In the genomic region with DNA sequence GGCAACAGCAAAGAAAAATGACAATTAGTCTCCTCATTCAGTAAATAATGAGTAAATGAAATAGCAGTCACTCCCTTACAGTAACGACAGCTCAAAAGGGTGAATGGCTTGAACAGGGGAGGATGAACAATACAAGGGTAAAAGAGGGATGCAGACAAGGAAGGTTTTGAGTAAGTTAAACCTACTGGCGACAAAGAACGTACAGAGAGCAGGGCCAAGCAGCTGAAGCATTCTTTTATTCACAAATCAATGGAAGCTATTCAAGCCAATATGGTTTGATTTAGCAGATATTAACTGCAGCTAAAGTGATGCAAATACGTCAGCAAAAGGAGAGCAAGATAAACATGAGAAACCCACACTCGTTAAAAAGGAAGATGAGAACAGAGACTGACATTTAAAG, we compare ENCODE assay signal across 20 cellular contexts.
A peak's percentile ranks its signal among the peaks of the same experiment; 100 is the strongest.
DNase-seq lines count a peak whose midpoint lies in the region; ATAC-seq, FAIRE-seq and TF ChIP-seq lines count a peak whose summit lies in the region.
"Had no signal": no experiment of that assay in that cellular context is flagged by ENCODE, and none has a peak within 500 bp of the region (broad histone marks: within the 10 kb centered on the region; RNA-seq: fewer than 3 reads in every experiment).

No MANE protein-coding gene starts in this region.

- no peak overlapping the region; the same call in 1 of the 2 replicates for H3K27ac Mint-ChIP-seq in HFFc6
- H3K27ac Mint-ChIP-seq in activated naive CD4-positive, alpha-beta T cell treated with anti-CD3 and anti-CD28 coated beads, Interleukin-2, amount 50 U/mL, for 72 hours, result peak overlapping the region; percentile 47 to 58
- peak overlapping the region; percentile 52 to 95 (median 87) for H3K27ac Mint-ChIP-seq in naive thymus-derived CD8-positive, alpha-beta T cell

- no peaks in the 10 kb centered on the region for H3K9me3 ChIP-seq in HepG2 (ENCODE audit: low read length)
- H3K9me3 ChIP-seq: BE2C, pancreas had no signal

- no peak for TF ChIP-seq POLR2A in HepG2 (IDR thresholded peaks at IDR 0.05; ENCODE audit: insufficient read depth in 1 of 2, low read depth in 2 of 2, low read length in 2 of 2)

- H3K9ac ChIP-seq in HepG2 (ENCODE audit: insufficient read depth, low read depth, low read length), result no peak overlapping the region

- H3K4me2 ChIP-seq in HepG2 (ENCODE audit: low read depth, low read length), result no peak overlapping the region

- ATAC-seq in activated naive CD4-positive, alpha-beta T cell treated with anti-CD3 and anti-CD28 coated beads, Interleukin-2, amount 50 U/mL, for 72 hours, result no peak
- no peak for ATAC-seq in naive thymus-derived CD8-positive, alpha-beta T cell
- no peak for ATAC-seq in GM21825 (IDR thresholded peaks at IDR 0.05; ENCODE audit: unreplicated experiment)
- no peak for ATAC-seq in HepG2
- ATAC-seq: K562, left ventricle myocardium superior, Panc1, pancreas had no signal

- H3K27ac ChIP-seq in HepG2 (ENCODE audit: extremely low read length, insufficient read depth, low read length), result no peak overlapping the region
- H3K27ac ChIP-seq: pancreas, VCaP had no signal

- H3K79me2 ChIP-seq in HepG2 (ENCODE audit: insufficient read depth, low read length), result peaks cover 96% of the 10 kb centered on the region

- TF ChIP-seq EP300 in HepG2 (IDR thresholded peaks at IDR 0.05; ENCODE audit: low read depth in 2 of 2, low read length in 2 of 2) (no peak), HepG2 (CRISPR knock-in tag; IDR thresholded peaks at IDR 0.05; ENCODE audit: borderline replicate concordance) (no peak)

- FAIRE-seq in HepG2 (lab: Jason Lieb, UNC), result no peak
- FAIRE-seq: endometrium, frontal cortex, K562, pancreas had no signal

- H2AFZ ChIP-seq in HepG2 (ENCODE audit: low read length), result no peak overlapping the region

- peaks cover 39% of the 10 kb centered on the region for H4K20me1 ChIP-seq in HepG2 (ENCODE audit: insufficient read depth, low read length)

- DNase-seq in EH (ENCODE audit: low read depth), result peak; percentile 13
- no peak for DNase-seq in HFFc6
- DNase-seq in activated naive CD4-positive, alpha-beta T cell treated with anti-CD3 and anti-CD28 coated beads, Interleukin-2, amount 50 U/mL, for 72 hours (ENCODE audit: low spot score in 2 of 2), result no peak
- no peak for DNase-seq in naive thymus-derived CD8-positive, alpha-beta T cell
- DNase-seq in iPS-NIHi11 (ENCODE audit: low spot score), result no peak
- DNase-seq in HepG2 (ENCODE audit: low spot score), result no peak
- DNase-seq: anterior cingulate cortex; BE2C; DMS53; left ventricle myocardium superior; NCI-H1092 treated with DMSO at 0.1 percent for 48 hours; NCI-H82; pancreas; stimulated activated CD4-positive, alpha-beta T cell treated with anti-CD3 and anti-CD28 coated beads, Interleukin-4, amount 100 ng/mL, for 1 hour had no signal

- peaks cover 14% of the 10 kb centered on the region for H3K4me1 Mint-ChIP-seq in HFFc6 (ENCODE audit: low read depth)
- peaks cover 54 to 97% (median 93%) of the 10 kb centered on the region in 4 donors for H3K4me1 Mint-ChIP-seq in naive thymus-derived CD8-positive, alpha-beta T cell

- intact Hi-C loops in HepG2 (cut with micrococcal nuclease; ENCODE audit: unreplicated experiment), result no loop called here

- peaks cover 1 to 6% of the 10 kb centered on the region in 2 experiments; a peak in 4 of 5 replicates for H3K36me3 ChIP-seq in HepG2 (replicated peaks in 1 of 2; ENCODE audit: control insufficient read depth in 1 of 2, insufficient read depth in 2 of 2, low read length in 2 of 2)
- H3K36me3 ChIP-seq: BE2C, pancreas had no signal

- H3K27me3 ChIP-seq in HepG2 (ENCODE audit: control insufficient read depth in 1 of 2, insufficient read depth in 2 of 2, low read length in 2 of 2), result no peaks in the 10 kb centered on the region
- H3K27me3 ChIP-seq: pancreas had no signal

- CTCF ChIA-PET in HepG2 (lab: Yijun Ruan, JAX; ENCODE audit: low intra/inter-chr PET ratio, low total read pairs), result no interaction called here

- H3K4me3 ChIP-seq in HepG2 (replicated peaks in 1 of 3; ENCODE audit: insufficient read depth in 1 of 3, low read depth in 2 of 3, low read length in 3 of 3), result no peak overlapping the region
- H3K4me3 ChIP-seq: K562, pancreas had no signal

- peak overlapping the region; percentile 55 for H3K4me3 Mint-ChIP-seq in HFFc6
- peak overlapping the region; percentile 39 to 81 (median 68) for H3K4me3 Mint-ChIP-seq in naive thymus-derived CD8-positive, alpha-beta T cell

- H3K36me3 Mint-ChIP-seq in HFFc6 (ENCODE audit: low read depth), result no peaks in the 10 kb centered on the region
- H3K36me3 Mint-ChIP-seq in activated naive CD4-positive, alpha-beta T cell treated with anti-CD3 and anti-CD28 coated beads, Interleukin-2, amount 50 U/mL, for 72 hours, result peaks cover 0 to 31% of the 10 kb centered on the region in 2 donors
- H3K36me3 Mint-ChIP-seq in naive thymus-derived CD8-positive, alpha-beta T cell, result peaks cover 0 to 3% (median 0%) of the 10 kb centered on the region in 3 donors

- 93% methylated on average over 5 of the region's 5 CpGs for WGBS in HepG2 (ENCODE audit: low lambda C conversion rate)

- POLR2A ChIA-PET in naive thymus-derived CD8-positive, alpha-beta T cell (lab: Charles Lee), result interaction anchor here (0.6 to 6.8 kb wide), 6 partner anchors 9 to 271 kb away, joined by 3 to 77 read pairs (median 4); no protein-coding TSS in a partner anchor
- POLR2A ChIA-PET in HepG2 (lab: Yijun Ruan, JAX), result no interaction called here

- H3K4me1 ChIP-seq in HepG2 (ENCODE audit: insufficient read depth, low read length), result peaks cover 76% of the 10 kb centered on the region

- TF ChIP-seq RAD21 in HepG2 (CRISPR knock-in tag; IDR thresholded peaks at IDR 0.05), result no peak

- TF ChIP-seq CTCF in HFFc6 (IDR thresholded peaks at IDR 0.05) (no peak), HepG2 (CRISPR knock-in tag; IDR thresholded peaks at IDR 0.05) (no peak)

- no peaks in the 10 kb centered on the region for H3K9me3 Mint-ChIP-seq in HFFc6
- H3K9me3 Mint-ChIP-seq in activated naive CD4-positive, alpha-beta T cell treated with anti-CD3 and anti-CD28 coated beads, Interleukin-2, amount 50 U/mL, for 72 hours, result no peaks in the 10 kb centered on the region
- H3K9me3 Mint-ChIP-seq in naive thymus-derived CD8-positive, alpha-beta T cell, result no peaks in the 10 kb centered on the region

- peaks cover 12% of the 10 kb centered on the region for H3K27me3 Mint-ChIP-seq in HFFc6 (ENCODE audit: insufficient read depth)
- no peaks in the 10 kb centered on the region for H3K27me3 Mint-ChIP-seq in naive thymus-derived CD8-positive, alpha-beta T cell

- BruUV-seq in HepG2 (replicated peaks; lab: Mats Ljungman, UMichigan), result no TSS peak

- in situ Hi-C loops in HepG2 (cut with HindIII; ENCODE audit: extremely low pct_ligation_motif_present, low pct_unique_long_range_greater_than_20kb), result no loop called here

TF ChIP-seq in HepG2, 621 proteins besides CTCF, POLR2A, EP300 and RAD21 (continues in another document):
- TF ChIP-seq NFKBIZ (CRISPR knock-in tag; IDR thresholded peaks at IDR 0.05) (no peak), BRCA1 (CRISPR knock-in tag; IDR thresholded peaks at IDR 0.05) (no peak), ZNF17 (CRISPR knock-in tag; IDR thresholded peaks at IDR 0.05) (no peak), NKX3-1 (CRISPR knock-in tag; IDR thresholded peaks at IDR 0.05) (no peak), ZBTB37 (CRISPR knock-in tag; IDR thresholded peaks at IDR 0.05) (no peak), ZNF781 (CRISPR knock-in tag; IDR thresholded peaks at IDR 0.05; ENCODE audit: borderline replicate concordance, not compliant biosample characterization) (no peak), MED8 (CRISPR knock-in tag; IDR thresholded peaks at IDR 0.05; ENCODE audit: insufficient replicate concordance) (no peak), FOXA1 (IDR thresholded peaks at IDR 0.05) (no peak), FOXA1 (CRISPR knock-in tag; IDR thresholded peaks at IDR 0.05) (no peak), PITX1 (CRISPR knock-in tag; IDR thresholded peaks at IDR 0.05) (no peak), ZNF616 (CRISPR knock-in tag; IDR thresholded peaks at IDR 0.05; ENCODE audit: low read depth) (no peak), MED1 (CRISPR knock-in tag; IDR thresholded peaks at IDR 0.05) (no peak)
- TF ChIP-seq, protein P1, sequence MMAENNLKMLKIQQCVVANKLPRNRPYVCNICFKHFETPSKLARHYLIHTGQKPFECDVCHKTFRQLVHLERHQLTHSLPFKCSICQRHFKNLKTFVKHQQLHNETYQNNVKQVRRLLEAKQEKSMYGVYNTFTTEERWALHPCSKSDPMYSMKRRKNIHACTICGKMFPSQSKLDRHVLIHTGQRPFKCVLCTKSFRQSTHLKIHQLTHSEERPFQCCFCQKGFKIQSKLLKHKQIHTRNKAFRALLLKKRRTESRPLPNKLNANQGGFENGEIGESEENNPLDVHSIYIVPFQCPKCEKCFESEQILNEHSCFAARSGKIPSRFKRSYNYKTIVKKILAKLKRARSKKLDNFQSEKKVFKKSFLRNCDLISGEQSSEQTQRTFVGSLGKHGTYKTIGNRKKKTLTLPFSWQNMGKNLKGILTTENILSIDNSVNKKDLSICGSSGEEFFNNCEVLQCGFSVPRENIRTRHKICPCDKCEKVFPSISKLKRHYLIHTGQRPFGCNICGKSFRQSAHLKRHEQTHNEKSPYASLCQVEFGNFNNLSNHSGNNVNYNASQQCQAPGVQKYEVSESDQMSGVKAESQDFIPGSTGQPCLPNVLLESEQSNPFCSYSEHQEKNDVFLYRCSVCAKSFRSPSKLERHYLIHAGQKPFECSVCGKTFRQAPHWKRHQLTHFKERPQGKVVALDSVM (CRISPR knock-in tag; IDR thresholded peaks at IDR 0.05), result no peak
- TF ChIP-seq, protein P2, sequence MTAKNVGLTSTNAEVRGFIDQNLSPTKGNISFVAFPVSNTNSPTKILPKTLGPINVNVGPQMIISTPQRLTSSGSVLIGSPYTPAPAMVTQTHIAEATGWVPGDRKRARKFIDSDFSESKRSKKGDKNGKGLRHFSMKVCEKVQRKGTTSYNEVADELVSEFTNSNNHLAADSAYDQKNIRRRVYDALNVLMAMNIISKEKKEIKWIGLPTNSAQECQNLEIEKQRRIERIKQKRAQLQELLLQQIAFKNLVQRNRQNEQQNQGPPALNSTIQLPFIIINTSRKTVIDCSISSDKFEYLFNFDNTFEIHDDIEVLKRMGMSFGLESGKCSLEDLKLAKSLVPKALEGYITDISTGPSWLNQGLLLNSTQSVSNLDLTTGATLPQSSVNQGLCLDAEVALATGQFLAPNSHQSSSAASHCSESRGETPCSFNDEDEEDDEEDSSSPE (CRISPR knock-in tag; IDR thresholded peaks at IDR 0.05), result no peak
